Comparison of ENCODE assay signal across 27 cellular contexts in the genomic region with DNA sequence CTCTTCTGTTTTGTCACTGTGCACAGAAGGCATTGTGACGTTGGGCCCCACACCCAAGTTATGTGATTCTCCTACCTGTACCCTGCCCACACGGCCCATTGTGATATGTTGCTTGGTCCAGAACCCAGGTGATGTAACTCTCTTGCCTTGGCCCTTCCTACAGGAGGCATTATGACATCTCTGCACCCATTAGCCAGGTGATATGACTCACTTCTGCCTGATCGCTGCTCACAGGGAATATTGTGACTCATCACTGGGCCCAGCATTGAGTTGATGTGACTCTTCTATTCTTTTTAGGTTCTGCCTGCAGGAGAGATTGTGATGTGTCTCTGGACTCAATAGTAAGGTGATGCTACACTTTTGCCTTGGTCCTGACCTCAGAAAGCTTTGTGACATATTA.
"Had no signal": no experiment of that assay in that cellular context is flagged by ENCODE, and none has a peak within 500 bp of the region (broad histone marks: within the 10 kb centered on the region; RNA-seq: fewer than 3 reads in every experiment).

No MANE protein-coding gene starts in this region.

- H3K27ac ChIP-seq: adrenal gland, body of pancreas, gastrocnemius medialis, hepatocyte, pancreas, prostate gland, sigmoid colon, upper lobe of left lung, vagina had no signal

- H3K4me1 ChIP-seq: adrenal gland, body of pancreas, gastrocnemius medialis, pancreas, prostate gland, sigmoid colon, upper lobe of left lung, vagina had no signal

- H3K27me3 ChIP-seq: adrenal gland, body of pancreas, gastrocnemius medialis, hepatocyte, pancreas, sigmoid colon, upper lobe of left lung, vagina had no signal

- H3K36me3 ChIP-seq: adrenal gland, gastrocnemius medialis, pancreas, prostate gland, sigmoid colon, upper lobe of left lung, vagina had no signal

- FAIRE-seq: kidney, pancreas, small intestine had no signal

- H3K4me2 ChIP-seq: hepatocyte had no signal

- DNase-seq: activated CD4-positive, alpha-beta T cell treated with anti-CD3 and anti-CD28 coated beads for 36 hours; activated CD4-positive, CD25-positive, alpha-beta regulatory T cell; activated effector memory CD4-positive, alpha-beta T cell treated with anti-CD3 and anti-CD28 coated beads, Interleukin-2, amount 50 U/mL, for 16 hours; activated naive CD4-positive, alpha-beta T cell treated with anti-CD3 and anti-CD28 coated beads for 36 hours; activated naive CD8-positive, alpha-beta T cell treated with anti-CD3 and anti-CD28 coated beads for 36 hours; adrenal gland; aorta; body of pancreas; caudate nucleus; endodermal cell; gastrocnemius medialis; glutamatergic neuron; kidney; midbrain; naive thymus-derived CD8-positive, alpha-beta T cell; nucleus accumbens; pancreas; retina; sigmoid colon; small intestine; stimulated activated CD4-positive, alpha-beta T cell treated with anti-CD3 and anti-CD28 coated beads, Interleukin-4, amount 100 ng/mL, for 24 hours; T-helper 1 cell; upper lobe of left lung had no signal

- H3K4me3 ChIP-seq: adrenal gland, body of pancreas, gastrocnemius medialis, hepatocyte, pancreas, prostate gland, sigmoid colon, upper lobe of left lung, vagina had no signal

- H3K79me2 ChIP-seq: hepatocyte had no signal

- H3K9me3 ChIP-seq: adrenal gland, gastrocnemius medialis, pancreas, prostate gland, sigmoid colon, vagina had no signal

- ATAC-seq: activated CD4-positive, alpha-beta T cell treated with anti-CD3 and anti-CD28 coated beads for 36 hours; body of pancreas; gastrocnemius medialis; naive thymus-derived CD8-positive, alpha-beta T cell; pancreas; stimulated activated effector memory CD8-positive, alpha-beta T cell treated with anti-CD3 and anti-CD28 coated beads, Interleukin-12 subunit alpha, Interleukin-12 subunit beta, amount 100 ng/mL, for 72 hours had no signal

- H2AFZ ChIP-seq: hepatocyte had no signal
